19 cellular contexts compared by ENCODE assay signal in genomic region chr18:62935994-62936393, GRCh38.
"Had no signal": no experiment of that assay in that cellular context is flagged by ENCODE, and none has a peak within 500 bp of the region (broad histone marks: within the 10 kb centered on the region; RNA-seq: fewer than 3 reads in every experiment).

No MANE protein-coding gene starts in this region.

- H3K4me3 ChIP-seq: colonic mucosa, gastrocnemius medialis, left lung, neural progenitor cell, prostate gland, right atrium auricular region, tibial artery had no signal

- H3K27ac ChIP-seq: brain microvascular endothelial cell, colonic mucosa, gastrocnemius medialis, neural progenitor cell, prostate gland, right atrium auricular region had no signal

- H3K9ac ChIP-seq: neural progenitor cell had no signal

- H2AFZ ChIP-seq: neural progenitor cell had no signal

- ATAC-seq: activated CD4-positive, alpha-beta T cell treated with anti-CD3 and anti-CD28 coated beads for 36 hours; gastrocnemius medialis; left lung; WTC11 had no signal

- H3K9me3 ChIP-seq: colonic mucosa, gastrocnemius medialis, prostate gland, right atrium auricular region, tibial artery had no signal

- H3K4me1 ChIP-seq: colonic mucosa, neural progenitor cell, prostate gland had no signal

- H3K27me3 ChIP-seq: brain microvascular endothelial cell, colonic mucosa, gastrocnemius medialis, left lung, neural progenitor cell, right atrium auricular region, tibial artery had no signal

- H3K4me3 Mint-ChIP-seq: activated CD4-positive, alpha-beta memory T cell treated with anti-CD3 and anti-CD28 coated beads, Interleukin-2, amount 10 ng/mL, durations not matched to agents 7 days and 5 days; activated CD4-positive, alpha-beta T cell treated with anti-CD3 and anti-CD28 coated beads for 36 hours; activated naive CD4-positive, alpha-beta T cell treated with anti-CD3 and anti-CD28 coated beads for 36 hours; neural progenitor cell; WTC11 had no signal

- H3K4me2 ChIP-seq: neural progenitor cell had no signal

- H3K36me3 ChIP-seq: brain microvascular endothelial cell, colonic mucosa, gastrocnemius medialis, left lung, neural progenitor cell, prostate gland, right atrium auricular region, tibial artery had no signal

- H3K27me3 Mint-ChIP-seq: activated CD4-positive, alpha-beta memory T cell treated with anti-CD3 and anti-CD28 coated beads, Interleukin-2, amount 10 ng/mL, durations not matched to agents 7 days and 5 days; activated CD4-positive, alpha-beta T cell treated with anti-CD3 and anti-CD28 coated beads for 36 hours had no signal

- DNase-seq: activated CD4-positive, alpha-beta memory T cell treated with anti-CD3 and anti-CD28 coated beads, Interleukin-2, amount 10 ng/mL, durations not matched to agents 7 days and 5 days; activated CD4-positive, alpha-beta T cell treated with anti-CD3 and anti-CD28 coated beads for 36 hours; activated naive CD4-positive, alpha-beta T cell treated with anti-CD3 and anti-CD28 coated beads for 36 hours; activated T-cell treated with anti-CD3 and anti-CD28 coated beads, Interleukin-2, amount 50 U/mL, for 1 hour; brain microvascular endothelial cell; central memory CD4-positive, alpha-beta T cell; gastrocnemius medialis; left lung; mammary epithelial cell; stimulated activated CD4-positive, alpha-beta T cell treated with anti-CD3 and anti-CD28 coated beads, Interleukin-12 subunit alpha, Interleukin-12 subunit beta, amount 100 ng/mL, for 4 hours; stimulated activated CD4-positive, alpha-beta T cell treated with anti-CD3 and anti-CD28 coated beads, Interleukin-1b, Interleukin-23, amount 100 ng/mL, for 48 hours; stimulated activated CD8-positive, alpha-beta memory T cell treated with anti-CD3 and anti-CD28 coated beads, Interleukin-4, amount 100 ng/mL, for 48 hours; stimulated activated naive CD4-positive, alpha-beta T cell had no signal

- H3K4me1 Mint-ChIP-seq: neural progenitor cell, WTC11 had no signal

- H3K27ac Mint-ChIP-seq: activated CD4-positive, alpha-beta memory T cell treated with anti-CD3 and anti-CD28 coated beads, Interleukin-2, amount 10 ng/mL, durations not matched to agents 7 days and 5 days; activated CD4-positive, alpha-beta T cell treated with anti-CD3 and anti-CD28 coated beads for 36 hours; activated naive CD4-positive, alpha-beta T cell treated with anti-CD3 and anti-CD28 coated beads for 36 hours; neural progenitor cell; WTC11 had no signal
